In the genomic region with DNA sequence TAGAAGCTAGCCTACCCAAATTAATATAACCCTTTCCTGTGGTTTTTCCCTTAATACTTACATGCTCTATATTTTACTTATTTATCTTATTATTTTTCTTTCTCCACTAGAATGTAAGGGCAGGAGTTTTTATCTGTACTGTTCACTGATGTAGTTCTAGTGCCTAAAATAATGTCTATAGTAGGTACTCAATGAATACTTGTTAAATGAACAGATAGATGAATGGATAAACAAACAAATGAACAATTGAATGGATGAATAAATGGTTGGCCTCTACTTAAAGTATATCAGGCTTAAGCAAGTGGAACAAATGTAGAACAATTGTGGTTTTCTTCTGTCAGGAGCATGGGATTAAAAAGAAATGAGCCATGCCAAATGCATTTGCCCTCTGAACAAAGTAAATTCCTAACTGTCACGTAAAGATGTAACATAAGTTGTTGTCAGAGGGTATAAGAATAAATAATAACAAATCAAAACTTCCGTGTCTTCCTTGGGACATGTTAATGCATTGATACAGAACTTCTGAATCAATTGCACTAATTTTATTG, we compare ENCODE assay signal across 27 cellular contexts. TPM values are rescaled to one million over a fixed set of nuclear protein-coding genes. Genes with fewer than 3 reads are reported as not detected.
DNase-seq lines count a peak whose midpoint lies in the region; ATAC-seq, FAIRE-seq and TF ChIP-seq lines count a peak whose summit lies in the region.
"Had no signal": no experiment of that assay in that cellular context is flagged by ENCODE, and none has a peak within 500 bp of the region (broad histone marks: within the 10 kb centered on the region; RNA-seq: fewer than 3 reads in every experiment).

No MANE protein-coding gene starts in this region.

- H3K27me3 ChIP-seq in A673 (replicated peaks; ENCODE audit: insufficient read depth, low read depth, low read length, poor library complexity) (no peaks in the 10 kb centered on the region), HUES6 (ENCODE audit: control insufficient read depth, insufficient read depth, low read length) (no peaks in the 10 kb centered on the region; the same call in 1 of the 2 replicates), prostate gland (replicated peaks; ENCODE audit: insufficient read depth) (no peaks in the 10 kb centered on the region)
- H3K27me3 ChIP-seq: ascending aorta, spleen had no signal

- intact Hi-C loops in A673 (cut with micrococcal nuclease; ENCODE audit: unreplicated experiment), result no loop called here
- intact Hi-C loops in kidney (cut with DNase I), result no loop called here
- intact Hi-C loops in prostate gland (cut with DNase I), result no loop called here

- CTCF ChIA-PET in A673 (lab: Charles Lee), result no interaction called here

- DNase-seq in A673 (ENCODE audit: low spot score) (peak; percentile 29), SW480 (ENCODE audit: low spot score) (peak; percentile 55), kidney (no peak), prostate gland (ENCODE audit: low spot score) (no peak)
- no peak for DNase-seq in activated effector memory CD4-positive, alpha-beta T cell treated with anti-CD3 and anti-CD28 coated beads, Interleukin-2, amount 50 U/mL, for 16 hours
- DNase-seq: activated B cell treated with CpG ODN at 0.5 μM for 24 hours; activated CD4-positive, alpha-beta T cell treated with anti-CD3 and anti-CD28 coated beads, Interleukin-2, amount 50 U/mL, for 48 hours; dorsolateral prefrontal cortex; GM23248; heart right ventricle; Karpas-422; mesenchymal stem cell; NCI-H1048; NCI-H187; occipital lobe; spleen; stimulated activated CD4-positive, alpha-beta T cell treated with anti-CD3 and anti-CD28 coated beads, Interleukin-2, amount 100 ng/mL, for 48 hours; T-helper 9 cell had no signal

- peak; percentile 58 for FAIRE-seq in kidney (lab: Jason Lieb, UNC)
- FAIRE-seq: G401.6 had no signal

- no peaks in the 10 kb centered on the region for H3K9me3 ChIP-seq in A673 (ENCODE audit: low read depth, low read length, poor library complexity, severe bottlenecking)
- no peaks in the 10 kb centered on the region for H3K9me3 ChIP-seq in HUES6 (ENCODE audit: control insufficient read depth, insufficient read depth, low read depth, low read length)
- no peaks in the 10 kb centered on the region for H3K9me3 ChIP-seq in kidney (ENCODE audit: control insufficient read depth in 1 of 2, low read length in 2 of 2)
- H3K9me3 ChIP-seq in prostate gland, result no peaks in the 10 kb centered on the region
- H3K9me3 ChIP-seq: ascending aorta, heart right ventricle, spleen had no signal

- BruUV-seq in A673 (replicated peaks; lab: Mats Ljungman, UMichigan), result no TSS peak

- POLR2A ChIA-PET in A673 (lab: Charles Lee; ENCODE audit: low non-redundant PET), result no interaction called here

- H3K4me1 ChIP-seq in A673 (ENCODE audit: insufficient read depth, low read length, poor library complexity, severe bottlenecking) (peaks cover 5% of the 10 kb centered on the region), HUES6 (ENCODE audit: control insufficient read depth, insufficient read depth, low read length) (peaks cover 15% of the 10 kb centered on the region), kidney (ENCODE audit: control insufficient read depth in 1 of 2, insufficient read depth in 1 of 2, low read depth in 1 of 2, low read length in 2 of 2) (no peaks in the 10 kb centered on the region), prostate gland (replicated peaks) (no peaks in the 10 kb centered on the region)
- H3K4me1 ChIP-seq: ascending aorta, heart right ventricle, spleen had no signal

- no peak for ATAC-seq in GM19467 (IDR thresholded peaks at IDR 0.05; ENCODE audit: unreplicated experiment)
- no peak for ATAC-seq in HG03571 (IDR thresholded peaks at IDR 0.05; ENCODE audit: unreplicated experiment)
- ATAC-seq: heart right ventricle; left lobe of liver; stimulated activated effector memory CD8-positive, alpha-beta T cell treated with anti-CD3 and anti-CD28 coated beads, Interleukin-12 subunit alpha, Interleukin-12 subunit beta, amount 100 ng/mL, for 72 hours had no signal

- H3K36me3 ChIP-seq in A673 (ENCODE audit: insufficient read depth, low read length, poor library complexity, severe bottlenecking) (no peaks in the 10 kb centered on the region), HUES6 (ENCODE audit: control insufficient read depth, insufficient read depth, low read length) (no peaks in the 10 kb centered on the region), kidney (ENCODE audit: control insufficient read depth in 1 of 2, insufficient read depth in 2 of 2, low read length in 2 of 2) (no peaks in the 10 kb centered on the region), prostate gland (no peaks in the 10 kb centered on the region)
- H3K36me3 ChIP-seq: ascending aorta, heart right ventricle, spleen had no signal

- no peak for TF ChIP-seq POLR2A in prostate gland (IDR thresholded peaks at IDR 0.05)

- H3K9ac ChIP-seq in HUES6 (ENCODE audit: low read length) (no peak overlapping the region), kidney (ENCODE audit: low read length in 2 of 2) (no peak overlapping the region)
- H3K9ac ChIP-seq: GM23248 had no signal

- WGBS in prostate gland, result 79% methylated on average over 2 of the region's 2 CpGs

- H3K4me3 ChIP-seq in A673 (ENCODE audit: low read depth, low read length, poor library complexity, severe bottlenecking), result no peak overlapping the region
- no peak overlapping the region for H3K4me3 ChIP-seq in HUES6 (ENCODE audit: low read depth, low read length)
- H3K4me3 ChIP-seq in kidney (ENCODE audit: low read length in 2 of 2), result no peak overlapping the region
- no peak overlapping the region for H3K4me3 ChIP-seq in prostate gland
- H3K4me3 ChIP-seq: ascending aorta, dorsolateral prefrontal cortex, GM23248, heart right ventricle, spleen had no signal

- no peak overlapping the region for H3K27ac ChIP-seq in A673 (ENCODE audit: low read depth, low read length, poor library complexity, severe bottlenecking)
- peak overlapping the region; percentile 51; the same call in 1 of the 2 replicates for H3K27ac ChIP-seq in HUES6 (ENCODE audit: low read depth, low read length)
- H3K27ac ChIP-seq in kidney (ENCODE audit: low read depth in 2 of 2, low read length in 2 of 2), result no peak overlapping the region
- no peak overlapping the region for H3K27ac ChIP-seq in prostate gland
- H3K27ac ChIP-seq: ascending aorta, C4-2B, dorsolateral prefrontal cortex, GM23248, heart right ventricle, spleen had no signal

- TF ChIP-seq CTCF in A673 (conservative IDR thresholded peaks at IDR 0.05; ENCODE audit: low read depth, low read length) (no peak), kidney (IDR thresholded peaks at IDR 0.05; ENCODE audit: borderline replicate concordance, extremely low read depth, insufficient read depth) (no peak), prostate gland (IDR thresholded peaks at IDR 0.05) (no peak)

RNA-seq across cellular contexts. Expression of a gene that starts 54.1 kb away (rescaled TPM):
- 17.2 and 17.9 TPM in 2 replicates for total RNA-seq in A673 (2021)
- total RNA-seq in kidney, result 0.69 TPM
- polyA plus RNA-seq in kidney (ENCODE audit: insufficient read depth, low read depth, low replicate concordance), result 0.65 TPM
- 1 to 10 TPM; 2.1 to 2.9 TPM for total RNA-seq in prostate gland
- total RNA-seq: activated B cell treated with CpG ODN at 0.5 μM for 24 hours; activated T-helper 2 cell treated with anti-CD3 and anti-CD28 coated beads, Interferon-gamma antibody, Interleukin-2, Interleukin-4, amounts not matched to agents 10 μg/mL and 5 μg/mL and 100 μg/mL, durations not matched to agents 14 hours and 24 hours and 36 hours; ascending aorta; GM23248 had no signal
- polyA plus RNA-seq: GM23248, spleen had no signal

Comparison
In these comparisons a context has a peak if more than half of its experiments do, and no peak if none do; other contexts are left out.
1. DNase-seq: peak in A673 (single experiment) and SW480 (single experiment); none in kidney (single experiment), activated effector memory CD4-positive, alpha-beta T cell treated with anti-CD3 and anti-CD28 coated beads, Interleukin-2, amount 50 U/mL, for 16 hours (single experiment) and prostate gland (single experiment).